In the genomic region with DNA sequence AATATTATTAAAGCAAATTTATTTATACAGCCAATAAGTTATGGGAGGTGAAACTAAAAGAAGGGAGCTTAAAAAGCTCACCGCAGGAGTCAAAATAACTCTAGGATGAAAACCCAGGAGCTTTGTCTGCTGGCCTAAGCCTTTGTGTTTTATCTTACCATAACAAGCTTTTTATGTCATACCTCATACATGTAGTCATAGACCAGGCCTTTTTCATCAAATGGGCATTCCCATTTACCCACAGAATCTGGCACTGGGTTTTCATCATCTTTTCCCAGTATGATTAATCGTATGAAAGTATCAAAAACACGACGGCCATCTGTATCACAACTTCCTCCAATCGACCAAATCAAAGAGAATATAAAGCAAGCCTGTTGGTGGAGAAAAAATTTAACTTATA, we compare ENCODE assay signal across 16 cellular contexts.
"Had no signal": no experiment of that assay in that cellular context is flagged by ENCODE, and none has a peak within 500 bp of the region (broad histone marks: within the 10 kb centered on the region; RNA-seq: fewer than 3 reads in every experiment).

No MANE protein-coding gene starts in this region.

- DNase-seq: cortex of kidney; dorsolateral prefrontal cortex; effector CD8-positive, alpha-beta T cell; foreskin keratinocyte; left colon; left ventricle myocardium superior; mesendoderm; naive thymus-derived CD4-positive, alpha-beta T cell; nephron progenitor cell; posterior cingulate gyrus; stimulated activated CD4-positive, alpha-beta T cell treated with anti-CD3 and anti-CD28 coated beads, Interleukin-12 subunit alpha, Interleukin-12 subunit beta, amount 100 ng/mL, for 4 hours; stimulated activated naive CD4-positive, alpha-beta T cell treated with Interleukin-2 at 50 U/mL for 16 hours; trophoblast cell had no signal

- H3K4me1 ChIP-seq: foreskin keratinocyte had no signal

- H3K4me1 Mint-ChIP-seq: naive thymus-derived CD4-positive, alpha-beta T cell had no signal

- H3K36me3 Mint-ChIP-seq: naive thymus-derived CD4-positive, alpha-beta T cell had no signal

- H3K27ac ChIP-seq: dorsolateral prefrontal cortex, foreskin keratinocyte, skin epidermis had no signal

- H3K9me3 Mint-ChIP-seq: naive thymus-derived CD4-positive, alpha-beta T cell; nephron progenitor cell had no signal

- H3K4me3 ChIP-seq: dorsolateral prefrontal cortex, lung, skin epidermis had no signal

- ATAC-seq: foreskin keratinocyte; left colon; left ventricle myocardium superior; naive thymus-derived CD4-positive, alpha-beta T cell; sciatic nerve had no signal

- H3K27ac Mint-ChIP-seq: naive thymus-derived CD4-positive, alpha-beta T cell; nephron progenitor cell had no signal

- H3K4me3 Mint-ChIP-seq: naive thymus-derived CD4-positive, alpha-beta T cell; nephron progenitor cell had no signal
